13 cellular contexts compared by ENCODE assay signal in the genomic region with DNA sequence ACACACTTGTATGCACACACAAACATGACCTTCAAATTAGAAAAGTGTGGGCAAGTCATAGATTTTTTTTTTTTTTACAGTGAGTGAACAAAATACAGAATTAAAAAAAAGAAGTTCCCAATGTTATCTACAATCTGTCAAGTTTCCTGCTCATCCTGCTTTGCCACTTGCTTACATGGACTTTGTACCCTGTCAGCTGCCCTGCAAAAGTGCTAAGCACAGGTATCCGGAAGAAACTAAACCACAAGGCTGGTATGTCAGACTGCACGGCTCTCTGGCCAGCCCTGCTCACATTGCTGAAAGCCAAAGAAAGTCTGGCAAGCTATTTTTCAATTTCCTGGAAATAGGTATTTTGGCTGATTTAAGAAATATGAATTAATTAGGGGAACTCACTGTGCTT. TPM values are rescaled to one million over a fixed set of nuclear protein-coding genes. Genes with fewer than 3 reads are reported as not detected.
DNase-seq lines count a peak whose midpoint lies in the region; ATAC-seq and TF ChIP-seq lines count a peak whose summit lies in the region.
"Had no signal": no experiment of that assay in that cellular context is flagged by ENCODE, and none has a peak within 500 bp of the region (broad histone marks: within the 10 kb centered on the region; RNA-seq: fewer than 3 reads in every experiment).

No MANE protein-coding gene starts in this region.

- H3K9me3 ChIP-seq in prostate gland, result no peaks in the 10 kb centered on the region
- H3K9me3 ChIP-seq: esophagus squamous epithelium had no signal

- WGBS in prostate gland, result 36% methylated on average over 2 of the region's 2 CpGs

- peak; percentile 68 for ATAC-seq in GM18870 (IDR thresholded peaks at IDR 0.05; ENCODE audit: unreplicated experiment)
- ATAC-seq: activated T-cell treated with anti-CD3 and anti-CD28 coated beads, Interleukin-2, amount 50 U/mL, for 72 hours had no signal

- TF ChIP-seq POLR2A in prostate gland (IDR thresholded peaks at IDR 0.05), result no peak

- peak overlapping the region; percentile 33 to 57 for H3K27ac ChIP-seq in prostate gland
- H3K27ac ChIP-seq: cardiac muscle cell, esophagus squamous epithelium had no signal

- DNase-seq in HuH-7.5 (ENCODE audit: low spot score) (peak; percentile 5), astrocyte of the hippocampus (ENCODE audit: low read depth, low spot score) (peak; percentile 13), prostate gland (ENCODE audit: low spot score) (peak; percentile 65), middle frontal gyrus (ENCODE audit: extremely low spot score, low spot score) (no peak), anterior cingulate cortex (lab: John Stamatoyannopoulos, UW) (no peak), NCI-H2171 treated with DMSO at 0.1 percent for 48 hours (lab: John Stamatoyannopoulos, UW) (no peak)
- DNase-seq: activated T-cell treated with anti-CD3 and anti-CD28 coated beads, Interleukin-2, amount 50 U/mL, for 72 hours; esophagus squamous epithelium; immature natural killer cell; NCI-H2107; stimulated activated CD8-positive, alpha-beta memory T cell treated with anti-CD3 and anti-CD28 coated beads, Interleukin-4, amount 100 ng/mL, for 48 hours had no signal

- H3K4me3 ChIP-seq in prostate gland, result no peak overlapping the region
- H3K4me3 ChIP-seq: cardiac muscle cell, esophagus squamous epithelium had no signal

- H3K27me3 ChIP-seq in prostate gland (replicated peaks; ENCODE audit: insufficient read depth), result no peaks in the 10 kb centered on the region
- H3K27me3 ChIP-seq: cardiac muscle cell, esophagus squamous epithelium had no signal

- intact Hi-C loops in prostate gland (cut with DNase I), result no loop called here

- H3K4me1 ChIP-seq in prostate gland (replicated peaks), result no peaks in the 10 kb centered on the region
- H3K4me1 ChIP-seq: esophagus squamous epithelium had no signal

- no peaks in the 10 kb centered on the region for H3K36me3 ChIP-seq in prostate gland
- H3K36me3 ChIP-seq: cardiac muscle cell, esophagus squamous epithelium had no signal

- TF ChIP-seq CTCF in prostate gland (IDR thresholded peaks at IDR 0.05), result no peak

RNA-seq across cellular contexts. Expression of a gene that starts 38.9 kb away (rescaled TPM):
- total RNA-seq in prostate gland, result 10 to 100 TPM in 1 of 2 donors, 1 to 10 TPM in 1; 7.3 to 10.1 TPM

Comparison
In these comparisons a context has a peak if more than half of its experiments do, and no peak if none do; other contexts are left out.
1. DNase-seq: peak in HuH-7.5 (single experiment), astrocyte of the hippocampus (single experiment) and prostate gland (single experiment); none in middle frontal gyrus (single experiment), anterior cingulate cortex (0 of 58) and NCI-H2171 treated with DMSO at 0.1 percent for 48 hours (single experiment).